Comparison of ENCODE assay signal across 8 cellular contexts in genomic region chr15:60392601-60392985, GRCh38. TPM values are rescaled to one million over a fixed set of nuclear protein-coding genes. Genes with fewer than 3 reads are reported as not detected.
DNase-seq lines count a peak whose midpoint lies in the region; ATAC-seq, FAIRE-seq and TF ChIP-seq lines count a peak whose summit lies in the region.

No MANE protein-coding gene starts in this region.

- no peak overlapping the region for H2AFZ ChIP-seq in HCT116 (ENCODE audit: low read depth, low read length, poor library complexity, severe bottlenecking)

- no TSS peak for BruUV-seq in HCT116 (replicated peaks; lab: Mats Ljungman, UMichigan)

- H3K27me3 ChIP-seq in HCT116 (ENCODE audit: insufficient read depth, low read length) (no peaks in the 10 kb centered on the region), tibial nerve (no peaks in the 10 kb centered on the region)

- H3K27ac Mint-ChIP-seq in activated naive CD8-positive, alpha-beta T cell treated with anti-CD3 and anti-CD28 coated beads, Interleukin-2, amount 50 U/mL, for 24 hours: peak overlapping the region; percentile 68

- POLR2A ChIA-PET in A549 (lab: Yijun Ruan, JAX) (interaction anchor here (0.6 to 10.2 kb wide), 13 partner anchors 10 to 128 kb away, joined by 3 to 152 read pairs (median 6); no protein-coding TSS in a partner anchor), HCT116 (lab: Charles Lee) (interaction anchor here (0.7 to 5.7 kb wide), 5 partner anchors 10 to 20 kb away, joined by 3 to 70 read pairs (median 4); no protein-coding TSS in a partner anchor)

- H3K36me3 Mint-ChIP-seq in activated naive CD8-positive, alpha-beta T cell treated with anti-CD3 and anti-CD28 coated beads, Interleukin-2, amount 50 U/mL, for 24 hours (ENCODE audit: low read depth): peaks cover 23% of the 10 kb centered on the region

- no peak overlapping the region for H3K4me3 Mint-ChIP-seq in activated naive CD8-positive, alpha-beta T cell treated with anti-CD3 and anti-CD28 coated beads, Interleukin-2, amount 50 U/mL, for 24 hours

- TF ChIP-seq EP300 in A549 (IDR thresholded peaks at IDR 0.05): no peak
- no peak for TF ChIP-seq EP300 in tibial nerve (IDR thresholded peaks at IDR 0.05)

- no peak for FAIRE-seq in A549 (lab: Jason Lieb, UNC)

- no peaks in the 10 kb centered on the region for H3K9me3 Mint-ChIP-seq in activated naive CD8-positive, alpha-beta T cell treated with anti-CD3 and anti-CD28 coated beads, Interleukin-2, amount 50 U/mL, for 24 hours

- DNase-seq in A549 (ENCODE audit: low read depth in 1 of 2, low spot score in 1 of 2) (peak; percentile 81 to 92), HCT116 (ENCODE audit: low read depth, low spot score) (peak; percentile 85), islet precursor cell (peak; percentile 68), tibial nerve (ENCODE audit: low spot score in 2 of 2) (no peak), left colon (no peak)
- no peak for DNase-seq in activated naive CD8-positive, alpha-beta T cell treated with anti-CD3 and anti-CD28 coated beads, Interleukin-2, amount 50 U/mL, for 24 hours
- DNase-seq in effector CD8-positive, alpha-beta T cell (lab: John Stamatoyannopoulos, UW): no peak

- TF ChIP-seq CTCF in A549 (IDR thresholded peaks at IDR 0.05) (no peak), HCT116 (IDR thresholded peaks at IDR 0.05 in 2 of 3, conservative IDR thresholded peaks at IDR 0.05 in 1 of 3; ENCODE audit: borderline replicate concordance in 1 of 3, insufficient read depth in 1 of 3, low read depth in 2 of 3, low read length in 2 of 3) (no peak), tibial nerve (IDR thresholded peaks at IDR 0.05) (no peak)

- TF ChIP-seq RAD21 in A549 (conservative IDR thresholded peaks at IDR 0.05 in 1 of 2, IDR thresholded peaks at IDR 0.05 in 1 of 2) (no peak), HCT116 (IDR thresholded peaks at IDR 0.05; ENCODE audit: low read depth) (no peak)

- no peaks in the 10 kb centered on the region for H3K27me3 Mint-ChIP-seq in activated naive CD8-positive, alpha-beta T cell treated with anti-CD3 and anti-CD28 coated beads, Interleukin-2, amount 50 U/mL, for 24 hours

- H3K4me1 Mint-ChIP-seq in activated naive CD8-positive, alpha-beta T cell treated with anti-CD3 and anti-CD28 coated beads, Interleukin-2, amount 50 U/mL, for 24 hours: peaks cover 74% of the 10 kb centered on the region

- RAD21 ChIA-PET in HCT116 (lab: Charles Lee; ENCODE audit: low non-redundant PET in 1 of 2, low total read pairs in 2 of 2, uncharacterized antibody in 2 of 2, unreplicated experiment in 2 of 2): no interaction called here

- H3K79me2 ChIP-seq in HCT116 (ENCODE audit: insufficient read depth, low read length): peaks cover 92% of the 10 kb centered on the region

- H3K36me3 ChIP-seq in HCT116 (ENCODE audit: control insufficient read depth in 1 of 2, insufficient read depth in 2 of 2, low read length in 2 of 2) (peaks cover 2 to 60% of the 10 kb centered on the region in 2 experiments), tibial nerve (peaks cover 0 to 6% (median 0%) of the 10 kb centered on the region in 3 donors)

- H3K9ac ChIP-seq in HCT116 (ENCODE audit: low read length): peak overlapping the region; percentile 97

- 4% methylated on average over 3 of the region's 3 CpGs for WGBS in A549 (ENCODE audit: missing lambda C conversion rate)
- WGBS in tibial nerve, 2 donors: 0 to 9% methylated on average over 3 of the region's 3 CpGs

- H4K20me1 ChIP-seq in HCT116 (ENCODE audit: insufficient read depth): peaks cover 22% of the 10 kb centered on the region; the same call in 1 of the 2 replicates

- TF ChIP-seq POLR2A in A549 (IDR thresholded peaks at IDR 0.05; ENCODE audit: low read length): no peak
- no peak for TF ChIP-seq POLR2A in HCT116 (IDR thresholded peaks at IDR 0.05; ENCODE audit: borderline replicate concordance, extremely low read depth, insufficient read depth, insufficient read length)
- no peak for TF ChIP-seq POLR2A in tibial nerve (IDR thresholded peaks at IDR 0.05)

- CTCF ChIA-PET in A549 (lab: Yijun Ruan, JAX) (interaction anchor here (0.6 to 6.5 kb wide), 10 partner anchors 10 to 128 kb away, joined by 3 to 58 read pairs (median 5); no protein-coding TSS in a partner anchor), HCT116 (lab: Charles Lee) (interaction anchor here (0.9 to 1.5 kb wide), 3 partner anchors 66 to 128 kb away, joined by 3 read pairs; no protein-coding TSS in a partner anchor)

- peak overlapping the region; percentile 35 for H3K4me3 ChIP-seq in A549
- H3K4me3 ChIP-seq in HCT116 (replicated peaks in 1 of 2; ENCODE audit: low read depth in 1 of 2, low read length in 2 of 2): peak overlapping the region; percentile 6 to 61; a peak in 2 of 4 replicates
- H3K4me3 ChIP-seq in tibial nerve: peak overlapping the region in 1 of 4 donors; percentile 8

- H3K9me3 ChIP-seq in A549 (no peaks in the 10 kb centered on the region), HCT116 (ENCODE audit: control insufficient read depth in 1 of 2, insufficient read depth in 1 of 2, low read depth in 1 of 2, low read length in 2 of 2) (no peaks in the 10 kb centered on the region), tibial nerve (no peaks in the 10 kb centered on the region)

- ATAC-seq in A549: peak; percentile 9 to 30
- ATAC-seq in HCT116: no peak; the same call in 1 of the 2 replicates
- peak; percentile 47 for ATAC-seq in activated naive CD8-positive, alpha-beta T cell treated with anti-CD3 and anti-CD28 coated beads, Interleukin-2, amount 50 U/mL, for 24 hours
- no peak for ATAC-seq in left colon
- ATAC-seq in HG02588 (IDR thresholded peaks at IDR 0.05; ENCODE audit: unreplicated experiment): no peak

- peak overlapping the region; percentile 97 to 99 for H3K27ac ChIP-seq in A549
- H3K27ac ChIP-seq in HCT116 (ENCODE audit: low read depth, low read length): peak overlapping the region; percentile 96
- H3K27ac ChIP-seq in tibial nerve: peak overlapping the region in 3 of 4 donors; percentile 98 to 100 (median 99)

- intact Hi-C loops in HCT116 (cut with micrococcal nuclease): no loop called here
- intact Hi-C loops in left colon (cut with DNase I, micrococcal nuclease): no loop called here

- peaks cover 72% of the 10 kb centered on the region for H3K4me1 ChIP-seq in A549
- H3K4me1 ChIP-seq in HCT116 (ENCODE audit: control insufficient read depth in 1 of 2, insufficient read depth in 2 of 2, low read length in 2 of 2): peaks cover 71 to 88% of the 10 kb centered on the region in 2 experiments
- peaks cover 8 to 88% (median 79%) of the 10 kb centered on the region in 4 donors for H3K4me1 ChIP-seq in tibial nerve

- H3K4me2 ChIP-seq in A549 (peak overlapping the region; percentile 94), HCT116 (ENCODE audit: low read length) (peak overlapping the region; percentile 92)

- no peaks in the 10 kb centered on the region for H3K9me2 ChIP-seq in HCT116 (ENCODE audit: insufficient read depth)

TF ChIP-seq in A549, 52 proteins besides CTCF, POLR2A, EP300 and RAD21 (continues in another document):
- TF ChIP-seq, protein P1, sequence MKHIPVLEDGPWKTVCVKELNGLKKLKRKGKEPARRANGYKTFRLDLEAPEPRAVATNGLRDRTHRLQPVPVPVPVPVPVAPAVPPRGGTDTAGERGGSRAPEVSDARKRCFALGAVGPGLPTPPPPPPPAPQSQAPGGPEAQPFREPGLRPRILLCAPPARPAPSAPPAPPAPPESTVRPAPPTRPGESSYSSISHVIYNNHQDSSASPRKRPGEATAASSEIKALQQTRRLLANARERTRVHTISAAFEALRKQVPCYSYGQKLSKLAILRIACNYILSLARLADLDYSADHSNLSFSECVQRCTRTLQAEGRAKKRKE (CRISPR knock-in tag; IDR thresholded peaks at IDR 0.05; ENCODE audit: low read depth): peak; percentile 19; the same call in 1 of the 2 replicates
- TF ChIP-seq TFCP2L1 (CRISPR knock-in tag; IDR thresholded peaks at IDR 0.05) (0 out of 2 replicates have a peak, but pooled peaks have one; percentile 4), PHF8 (IDR thresholded peaks at IDR 0.05; ENCODE audit: borderline replicate concordance, low read depth) (no peak), HOXA7 (CRISPR knock-in tag; IDR thresholded peaks at IDR 0.05) (peak; percentile 93), MAX (IDR thresholded peaks at IDR 0.05) (no peak), FOSB (CRISPR knock-in tag; IDR thresholded peaks at IDR 0.05) (peak; percentile 67), JUN (IDR thresholded peaks at IDR 0.05) (no peak; a peak in 1 of 5 replicates)

TF ChIP-seq in HCT116, 20 proteins besides CTCF, POLR2A, EP300 and RAD21 (continues in another document):
- TF ChIP-seq, protein P2, sequence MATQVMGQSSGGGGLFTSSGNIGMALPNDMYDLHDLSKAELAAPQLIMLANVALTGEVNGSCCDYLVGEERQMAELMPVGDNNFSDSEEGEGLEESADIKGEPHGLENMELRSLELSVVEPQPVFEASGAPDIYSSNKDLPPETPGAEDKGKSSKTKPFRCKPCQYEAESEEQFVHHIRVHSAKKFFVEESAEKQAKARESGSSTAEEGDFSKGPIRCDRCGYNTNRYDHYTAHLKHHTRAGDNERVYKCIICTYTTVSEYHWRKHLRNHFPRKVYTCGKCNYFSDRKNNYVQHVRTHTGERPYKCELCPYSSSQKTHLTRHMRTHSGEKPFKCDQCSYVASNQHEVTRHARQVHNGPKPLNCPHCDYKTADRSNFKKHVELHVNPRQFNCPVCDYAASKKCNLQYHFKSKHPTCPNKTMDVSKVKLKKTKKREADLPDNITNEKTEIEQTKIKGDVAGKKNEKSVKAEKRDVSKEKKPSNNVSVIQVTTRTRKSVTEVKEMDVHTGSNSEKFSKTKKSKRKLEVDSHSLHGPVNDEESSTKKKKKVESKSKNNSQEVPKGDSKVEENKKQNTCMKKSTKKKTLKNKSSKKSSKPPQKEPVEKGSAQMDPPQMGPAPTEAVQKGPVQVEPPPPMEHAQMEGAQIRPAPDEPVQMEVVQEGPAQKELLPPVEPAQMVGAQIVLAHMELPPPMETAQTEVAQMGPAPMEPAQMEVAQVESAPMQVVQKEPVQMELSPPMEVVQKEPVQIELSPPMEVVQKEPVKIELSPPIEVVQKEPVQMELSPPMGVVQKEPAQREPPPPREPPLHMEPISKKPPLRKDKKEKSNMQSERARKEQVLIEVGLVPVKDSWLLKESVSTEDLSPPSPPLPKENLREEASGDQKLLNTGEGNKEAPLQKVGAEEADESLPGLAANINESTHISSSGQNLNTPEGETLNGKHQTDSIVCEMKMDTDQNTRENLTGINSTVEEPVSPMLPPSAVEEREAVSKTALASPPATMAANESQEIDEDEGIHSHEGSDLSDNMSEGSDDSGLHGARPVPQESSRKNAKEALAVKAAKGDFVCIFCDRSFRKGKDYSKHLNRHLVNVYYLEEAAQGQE (IDR thresholded peaks at IDR 0.05; ENCODE audit: low read depth): no peak
- TF ChIP-seq TCF7L2 (IDR thresholded peaks at IDR 0.05; ENCODE audit: borderline replicate concordance, extremely low read depth, insufficient read depth, insufficient read length): no peak

RNA-seq across cellular contexts. Expression of gene ANXA2, which starts 5.2 kb away (rescaled TPM):
- 5,725 and 5,746 TPM in 2 replicates for polyA plus RNA-seq in A549 (2011; rRNA removed)
- 4,340 and 4,409 TPM in 2 replicates for polyA plus RNA-seq in A549 (2012; cell fraction: cytosol; rRNA removed)
- polyA plus RNA-seq in A549 (2012; cell fraction: nucleus; rRNA removed): 2,599 and 4,127 TPM in 2 replicates
- polyA plus RNA-seq in A549 (2017; fragmentation: RNase III; extraction: RNeasy Plus Mini Kit Qiagen cat#74134 plus additional on column Dnase treatment): 4,707 to 5,021 TPM (median 4,900 TPM) in 3 replicates
- 4,094 and 4,183 TPM in 2 replicates for polyA minus RNA-seq in A549 (2011; rRNA and poly(A)+ RNA removed)
- total RNA-seq in HCT116 (2021; ENCODE audit: unreplicated experiment): 1,298 TPM
- polyA plus RNA-seq in HCT116 (2012): 1,797 and 1,965 TPM in 2 replicates
- total RNA-seq in tibial nerve: 1,000 to 10,000 TPM in 2 of 4 donors, 100 to 1,000 TPM in 2; 747 to 1,181 (median 1,009) TPM
- total RNA-seq in left colon: 100 to 1,000 TPM; 815 to 870 TPM

Comparison
In these comparisons a context has a peak if more than half of its experiments do, and no peak if none do; other contexts are left out.
1. ATAC-seq: peak in A549 (2 of 2) and activated naive CD8-positive, alpha-beta T cell treated with anti-CD3 and anti-CD28 coated beads, Interleukin-2, amount 50 U/mL, for 24 hours (single experiment); none in HCT116 (single experiment), left colon (single experiment) and HG02588 (single experiment).
2. DNase-seq: peak in A549 (2 of 2), HCT116 (single experiment) and islet precursor cell (single experiment); none in activated naive CD8-positive, alpha-beta T cell treated with anti-CD3 and anti-CD28 coated beads, Interleukin-2, amount 50 U/mL, for 24 hours (single experiment), tibial nerve (0 of 2), left colon (0 of 2) and effector CD8-positive, alpha-beta T cell (single experiment).
3. Peak in every context shown above with its lines, with median percentiles within 50 percentile points of each other: H3K27ac ChIP-seq.